In genomic region chr15:96893159-96893906, GRCh38 we compare ENCODE assay signal across 8 cellular contexts.
DNase-seq lines count a peak whose midpoint lies in the region; ATAC-seq, FAIRE-seq and TF ChIP-seq lines count a peak whose summit lies in the region.

No MANE protein-coding gene starts in this region.

- H4K20me1 ChIP-seq in SK-N-SH (ENCODE audit: insufficient read depth) (no peaks in the 10 kb centered on the region), H1 (replicated peaks in 1 of 2; ENCODE audit: control insufficient read depth in 1 of 2, insufficient read depth in 2 of 2, low read length in 2 of 2) (no peaks in the 10 kb centered on the region)

- H2BK120ac ChIP-seq in H1 (replicated peaks; ENCODE audit: low read depth, low read length), result no peak overlapping the region

- H4K5ac ChIP-seq in H1 (ENCODE audit: insufficient read length, low read depth, low read length), result no peak overlapping the region

- H3F3A ChIP-seq in SK-N-SH (replicated peaks; ENCODE audit: insufficient read depth), result no peaks in the 10 kb centered on the region

- H2AFZ ChIP-seq in SK-N-SH (ENCODE audit: low read depth), result no peak overlapping the region
- no peak overlapping the region for H2AFZ ChIP-seq in H1 (ENCODE audit: low read length)

- H3K23ac ChIP-seq in H1 (ENCODE audit: insufficient read length), result no peak overlapping the region

- ATAC-seq in SK-N-SH treated with all-trans-retinoic acid at 6 μM for 48 hours (no peak), GM19351 (IDR thresholded peaks at IDR 0.05; ENCODE audit: unreplicated experiment) (no peak)

- POLR2A ChIA-PET in SK-N-SH (lab: Yijun Ruan, JAX) (no interaction called here), H1 (lab: Charles Lee; ENCODE audit: partially characterized antibody) (no interaction called here)

- no peak for DNase-seq in SK-N-SH
- peak; percentile 42 for DNase-seq in NCI-H526 treated with DMSO at 0.1 percent for 48 hours (lab: John Stamatoyannopoulos, UW)
- no peak for DNase-seq in H1 (ENCODE audit: low read depth in 1 of 2, low spot score in 2 of 2)
- DNase-seq in pons (ENCODE audit: low spot score), result peak; percentile 54
- no peak for DNase-seq in SK-N-DZ (ENCODE audit: low spot score)
- no peak for DNase-seq in NCI-H1694 (lab: John Stamatoyannopoulos, UW)

- H3K27ac ChIP-seq in SK-N-SH (ENCODE audit: low read depth in 2 of 2, low read length in 1 of 2), result no peak overlapping the region
- H3K27ac ChIP-seq in H1 (ENCODE audit: low read depth, low read length), result no peak overlapping the region

- H3K56ac ChIP-seq in H1 (replicated peaks; ENCODE audit: insufficient read length, low read depth, low read length), result no peak overlapping the region

- TF ChIP-seq RAD21 in SK-N-SH (IDR thresholded peaks at IDR 0.05; ENCODE audit: low read length), result peak; percentile 39
- TF ChIP-seq RAD21 in H1 (IDR thresholded peaks at IDR 0.05 in 1 of 2, conservative IDR thresholded peaks at IDR 0.05 in 1 of 2; ENCODE audit: low read depth in 2 of 2, low read length in 2 of 2), result peak; percentile 88 to 89

- H2BK12ac ChIP-seq in H1 (ENCODE audit: low read depth, low read length), result no peak overlapping the region

- no peaks in the 10 kb centered on the region for H3K27me3 ChIP-seq in SK-N-SH (ENCODE audit: insufficient read depth)
- H3K27me3 ChIP-seq in H1 (replicated peaks in 1 of 4; ENCODE audit: control insufficient read depth in 3 of 4, extremely low read depth in 1 of 4, insufficient read depth in 3 of 4, low read length in 3 of 4), result no peaks in the 10 kb centered on the region

- H2BK15ac ChIP-seq in H1 (ENCODE audit: low read length), result no peak overlapping the region

- FAIRE-seq in H1 (lab: Jason Lieb, UNC), result peak; percentile 80

- CTCF ChIA-PET in SK-N-SH (lab: Yijun Ruan, JAX), result interaction anchor here (1.3 kb wide), 1 partner anchor 566 kb away, joined by 4 read pairs; no protein-coding TSS in a partner anchor
- CTCF ChIA-PET in H1 (lab: Charles Lee; ENCODE audit: partially characterized antibody), result interaction anchor here (0.6 to 1.8 kb wide), 11 partner anchors 35 to 1444 kb away, joined by 3 to 7 read pairs (median 3); no protein-coding TSS in a partner anchor

- no peak overlapping the region for H3K18ac ChIP-seq in H1 (ENCODE audit: extremely low read depth, low read length)

- H3K79me1 ChIP-seq in H1 (ENCODE audit: low read depth, low read length), result no peaks in the 10 kb centered on the region

- no peak overlapping the region for H4K91ac ChIP-seq in H1 (replicated peaks; ENCODE audit: insufficient read length, low read length)

- H3K14ac ChIP-seq in H1 (ENCODE audit: insufficient read length), result no peak overlapping the region

- H3K9me3 ChIP-seq in SK-N-SH, result no peaks in the 10 kb centered on the region
- H3K9me3 ChIP-seq in H1 (ENCODE audit: insufficient read depth in 2 of 2, low read depth in 1 of 2, low read length in 1 of 2), result no peaks in the 10 kb centered on the region

- H3K9me2 ChIP-seq in SK-N-SH, result no peaks in the 10 kb centered on the region

- no peak overlapping the region for H2BK20ac ChIP-seq in H1 (ENCODE audit: low read length)

- H3K9ac ChIP-seq in SK-N-SH (no peak overlapping the region), H1 (replicated peaks in 1 of 4; ENCODE audit: extremely low read depth in 1 of 4, low read depth in 3 of 4, low read length in 3 of 4) (no peak overlapping the region)

- no peak overlapping the region for H2AK5ac ChIP-seq in H1 (ENCODE audit: low read depth, low read length)

- H2BK5ac ChIP-seq in H1 (ENCODE audit: low read depth, low read length), result no peak overlapping the region

- TF ChIP-seq POLR2A in H1 (IDR thresholded peaks at IDR 0.05; ENCODE audit: control extremely low read depth in 1 of 2, low read depth in 2 of 2, low read length in 2 of 2), result no peak

- H3K4me2 ChIP-seq in SK-N-SH, result no peak overlapping the region
- no peak overlapping the region for H3K4me2 ChIP-seq in H1 (ENCODE audit: insufficient read depth in 1 of 2, low read depth in 2 of 2, low read length in 2 of 2)

- no peak overlapping the region for H4K8ac ChIP-seq in H1 (ENCODE audit: extremely low read depth, insufficient read depth, low read length)

- H3K4ac ChIP-seq in H1 (replicated peaks; ENCODE audit: insufficient read length, low read depth, low read length), result no peak overlapping the region

- H3K4me3 ChIP-seq in SK-N-SH (ENCODE audit: low read depth in 2 of 2, low read length in 1 of 2) (no peak overlapping the region), H1 (ENCODE audit: extremely low read depth in 1 of 4, insufficient read depth in 2 of 4, low read depth in 3 of 4, low read length in 4 of 4) (no peak overlapping the region)

- H3K36me3 ChIP-seq in SK-N-SH (replicated peaks in 1 of 2; ENCODE audit: control insufficient read depth in 1 of 2, insufficient read depth in 2 of 2, low read length in 1 of 2), result no peaks in the 10 kb centered on the region
- no peaks in the 10 kb centered on the region for H3K36me3 ChIP-seq in H1 (ENCODE audit: control insufficient read depth in 2 of 4, insufficient read depth in 4 of 4, low read length in 3 of 4)

- H3K4me1 ChIP-seq in SK-N-SH (ENCODE audit: control insufficient read depth in 1 of 2, insufficient read depth in 2 of 2, low read depth in 1 of 2, low read length in 1 of 2), result no peaks in the 10 kb centered on the region; a peak in 1 of 4 replicates
- peaks cover 0 to 16% (median 0%) of the 10 kb centered on the region in 4 experiments; a peak in 2 of 7 replicates for H3K4me1 ChIP-seq in H1 (replicated peaks in 1 of 4; ENCODE audit: control insufficient read depth in 3 of 4, insufficient read depth in 4 of 4, low read length in 3 of 4)

- peaks cover 2% of the 10 kb centered on the region; the same call in 1 of the 2 replicates for H3K23me2 ChIP-seq in H1 (ENCODE audit: low read depth, low read length)

- 1% methylated on average over 5 of the region's 5 CpGs for WGBS in SK-N-SH (ENCODE audit: low lambda C conversion rate)
- 66% methylated on average over 5 of the region's 5 CpGs; no CpG with 5 or more reads in 1 of the 2 experiments for WGBS in H1 (ENCODE audit: extremely low coverage in 1 of 2, insufficient coverage in 1 of 2, insufficient read length in 1 of 2, insufficient replicate concordance in 2 of 2, low coverage in 1 of 2, low lambda C conversion rate in 2 of 2, missing lambda C conversion rate in 1 of 2), 2 experiments

- H3K79me2 ChIP-seq in SK-N-SH (ENCODE audit: insufficient read depth) (no peaks in the 10 kb centered on the region), H1 (ENCODE audit: control insufficient read depth in 1 of 2, insufficient read depth in 2 of 2, low read length in 2 of 2) (no peaks in the 10 kb centered on the region)

- TF ChIP-seq EP300 in SK-N-SH (IDR thresholded peaks at IDR 0.05; ENCODE audit: borderline replicate concordance in 1 of 2, low read depth in 1 of 2, low read length in 1 of 2), result no peak
- TF ChIP-seq EP300 in H1 (IDR thresholded peaks at IDR 0.05; ENCODE audit: borderline replicate concordance in 1 of 2, low read depth in 2 of 2, low read length in 2 of 2), result no peak

- 0 out of 2 replicates have a peak, but pooled peaks have one; percentile 7 for TF ChIP-seq CTCF in SK-N-SH (IDR thresholded peaks at IDR 0.05)
- peak; percentile 19 to 79 (median 62) for TF ChIP-seq CTCF in H1 (IDR thresholded peaks at IDR 0.05; ENCODE audit: control extremely low read depth in 1 of 3, insufficient read depth in 1 of 3, low read depth in 1 of 3, low read length in 3 of 3)

TF ChIP-seq in SK-N-SH, 30 proteins besides CTCF, POLR2A, EP300 and RAD21 (continues in another document):
- TF ChIP-seq RFX5 (IDR thresholded peaks at IDR 0.05; ENCODE audit: low read length) (no peak), MAX (IDR thresholded peaks at IDR 0.05; ENCODE audit: low read depth) (no peak)
- TF ChIP-seq, protein P1, sequence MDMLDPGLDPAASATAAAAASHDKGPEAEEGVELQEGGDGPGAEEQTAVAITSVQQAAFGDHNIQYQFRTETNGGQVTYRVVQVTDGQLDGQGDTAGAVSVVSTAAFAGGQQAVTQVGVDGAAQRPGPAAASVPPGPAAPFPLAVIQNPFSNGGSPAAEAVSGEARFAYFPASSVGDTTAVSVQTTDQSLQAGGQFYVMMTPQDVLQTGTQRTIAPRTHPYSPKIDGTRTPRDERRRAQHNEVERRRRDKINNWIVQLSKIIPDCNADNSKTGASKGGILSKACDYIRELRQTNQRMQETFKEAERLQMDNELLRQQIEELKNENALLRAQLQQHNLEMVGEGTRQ (IDR thresholded peaks at IDR 0.05; ENCODE audit: borderline replicate concordance, low read depth, low read length), result no peak

TF ChIP-seq in SK-N-SH treated with all-trans-retinoic acid at 6 μM for 48 hours, 23 proteins besides CTCF, POLR2A, EP300 and RAD21 (continues in another document):
- TF ChIP-seq GLIS3 (CRISPR knock-in tag; IDR thresholded peaks at IDR 0.05) (no peak), ARNTL (CRISPR knock-in tag; IDR thresholded peaks at IDR 0.05; ENCODE audit: borderline replicate concordance, low read depth) (no peak)

TF ChIP-seq in H1, 55 proteins besides CTCF, POLR2A, EP300 and RAD21 (continues in another document):
- TF ChIP-seq BRCA1 (IDR thresholded peaks at IDR 0.05; ENCODE audit: low read depth, low read length), result no peak

Comparison
In these comparisons a context has a peak if more than half of its experiments do, and no peak if none do; other contexts are left out.
1. DNase-seq: peak in NCI-H526 treated with DMSO at 0.1 percent for 48 hours (single experiment) and pons (single experiment); none in SK-N-SH (single experiment), H1 (0 of 2), SK-N-DZ (single experiment) and NCI-H1694 (single experiment).
2. Of the 17 proteins assayed by ChIP-seq in both H1 and SK-N-SH: peak only in H1: none; only in SK-N-SH: none; in both: CTCF and RAD21; in neither: 15.